ENCODE assay signal across 19 cellular contexts in the genomic region with DNA sequence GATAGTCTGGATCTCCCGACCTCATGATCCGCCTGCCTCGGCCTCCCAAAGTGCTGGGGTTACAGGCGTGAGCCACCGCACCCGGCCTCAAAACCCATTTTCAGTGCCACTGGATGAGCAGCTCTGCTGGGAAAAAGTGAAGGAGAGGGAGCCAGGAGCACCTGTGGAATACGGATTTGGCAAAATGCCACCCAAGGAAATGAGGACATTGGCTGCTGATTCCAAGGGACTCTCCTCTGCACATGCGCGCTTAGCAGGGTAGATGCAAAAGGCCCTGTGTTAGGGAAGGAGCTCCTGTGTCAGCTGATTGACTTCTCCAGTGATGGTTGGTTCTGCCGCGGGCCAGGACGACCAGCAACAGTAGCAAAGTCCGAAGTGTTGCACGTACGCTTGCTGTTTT.
"Had no signal": no experiment of that assay in that cellular context is flagged by ENCODE, and none has a peak within 500 bp of the region (broad histone marks: within the 10 kb centered on the region; RNA-seq: fewer than 3 reads in every experiment).

No MANE protein-coding gene starts in this region.

- H3K4me1 ChIP-seq: thyroid gland, uterus had no signal

- ATAC-seq: esophagus mucosa had no signal

- FAIRE-seq: endometrium, frontal cortex had no signal

- H3K27me3 ChIP-seq: thyroid gland, upper lobe of left lung, uterus had no signal

- H3K9me3 Mint-ChIP-seq: naive B cell had no signal

- DNase-seq: dorsolateral prefrontal cortex; effector CD8-positive, alpha-beta T cell; heart left ventricle; hippocampal formation; kidney glomerular epithelial cell; mesendoderm; naive B cell; posterior cingulate gyrus; stimulated activated CD4-positive, alpha-beta T cell treated with anti-CD3 and anti-CD28 coated beads, Interleukin-2, amount 100 ng/mL, for 48 hours; stimulated activated naive CD4-positive, alpha-beta T cell treated with Interleukin-2 at 50 U/mL for 16 hours; thyroid gland; upper lobe of left lung; uterus had no signal

- H3K4me2 ChIP-seq: smooth muscle cell had no signal

- H3K27ac ChIP-seq: coronary artery, dorsolateral prefrontal cortex, heart left ventricle, thyroid gland, upper lobe of left lung, uterus had no signal

- H3K36me3 ChIP-seq: heart left ventricle, thyroid gland, upper lobe of left lung, uterus had no signal

- H3K4me3 ChIP-seq: coronary artery, dorsolateral prefrontal cortex, heart left ventricle, smooth muscle cell, thyroid gland, upper lobe of left lung, uterus had no signal

- H3K4me3 Mint-ChIP-seq: naive B cell, nephron had no signal

- H3K27ac Mint-ChIP-seq: naive B cell, nephron had no signal

- H3K9me3 ChIP-seq: heart left ventricle, thyroid gland, upper lobe of left lung, uterus had no signal
